11 cellular contexts compared by ENCODE assay signal in the genomic region with DNA sequence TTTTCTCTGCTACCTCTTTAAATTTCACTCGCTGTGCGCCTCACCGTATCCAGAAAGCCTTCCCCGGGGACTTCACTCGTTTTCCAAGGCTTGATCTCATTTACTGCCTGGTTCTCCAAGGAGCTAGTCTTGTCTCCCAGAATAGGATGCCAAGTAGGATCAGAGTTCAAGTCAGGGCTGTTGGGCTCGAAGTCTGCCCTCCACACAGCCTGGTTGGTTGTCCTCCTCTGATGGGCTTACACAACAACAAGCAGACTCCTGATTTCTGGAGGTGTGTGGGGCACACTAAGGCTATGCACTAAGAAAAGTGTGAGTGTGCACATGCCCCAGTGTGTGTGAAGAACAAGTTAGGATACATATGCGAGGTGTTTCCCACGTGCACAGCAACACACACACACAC. TPM values are rescaled to one million over a fixed set of nuclear protein-coding genes. Genes with fewer than 3 reads are reported as not detected.
DNase-seq lines count a peak whose midpoint lies in the region; ATAC-seq and TF ChIP-seq lines count a peak whose summit lies in the region.
"Had no signal": no experiment of that assay in that cellular context is flagged by ENCODE, and none has a peak within 500 bp of the region (broad histone marks: within the 10 kb centered on the region; RNA-seq: fewer than 3 reads in every experiment).

No MANE protein-coding gene starts in this region.

- H3K4me1 ChIP-seq in body of pancreas (peaks cover 57% of the 10 kb centered on the region), subcutaneous abdominal adipose tissue (ENCODE audit: control insufficient read depth in 5 of 5, insufficient read depth in 5 of 5, low read length in 5 of 5) (peaks cover 27 to 75% (median 66%) of the 10 kb centered on the region in 5 donors)

- H3K4me3 ChIP-seq in body of pancreas (no peak overlapping the region), subcutaneous abdominal adipose tissue (ENCODE audit: low read depth in 1 of 5, low read length in 5 of 5) (peak overlapping the region in 2 of 5 donors; percentile 1 to 23), H7 (ENCODE audit: insufficient read depth, low read depth, low read length) (no peak overlapping the region)

- DNase-seq in NCI-H2171 treated with DMSO at 0.1 percent for 48 hours (lab: John Stamatoyannopoulos, UW) = peak; percentile 0
- no peak for DNase-seq in NCI-H2171 (lab: John Stamatoyannopoulos, UW)
- DNase-seq in body of pancreas = no peak
- peak; percentile 14 for DNase-seq in left kidney (ENCODE audit: low read depth, low spot score)
- DNase-seq in H7 = no peak
- no peak for DNase-seq in GF-D8 (lab: John Stamatoyannopoulos, UW)
- DNase-seq: NCI-H2081 treated with DMSO at 0.1 percent for 48 hours had no signal

- no peak for TF ChIP-seq POLR2A in body of pancreas (IDR thresholded peaks at IDR 0.05)

- no peaks in the 10 kb centered on the region for H3K27me3 ChIP-seq in body of pancreas
- H3K27me3 ChIP-seq in subcutaneous abdominal adipose tissue (ENCODE audit: control insufficient read depth in 5 of 5, insufficient read depth in 4 of 5, low read length in 5 of 5) = no peaks in the 10 kb centered on the region
- H3K27me3 ChIP-seq in H7 (ENCODE audit: control insufficient read depth, insufficient read depth, low read length) = no peaks in the 10 kb centered on the region

- WGBS in body of pancreas, 2 donors = 33 to 43% methylated on average over 8 of the region's 8 CpGs

- H3K9me3 ChIP-seq in body of pancreas (no peaks in the 10 kb centered on the region), subcutaneous abdominal adipose tissue (ENCODE audit: control insufficient read depth in 5 of 5, low read length in 5 of 5) (no peaks in the 10 kb centered on the region)

- ATAC-seq in body of pancreas (peak; percentile 13), HG03175 (IDR thresholded peaks at IDR 0.05; ENCODE audit: unreplicated experiment) (no peak)

- no peaks in the 10 kb centered on the region for H3K36me3 ChIP-seq in body of pancreas (replicated peaks in 1 of 2; ENCODE audit: insufficient read depth in 1 of 2, low read depth in 2 of 2)
- peaks cover 0 to 12% (median 2%) of the 10 kb centered on the region in 5 donors for H3K36me3 ChIP-seq in subcutaneous abdominal adipose tissue (ENCODE audit: control insufficient read depth in 5 of 5, insufficient read depth in 5 of 5, low read length in 5 of 5)
- no peaks in the 10 kb centered on the region for H3K36me3 ChIP-seq in H7 (replicated peaks; ENCODE audit: control insufficient read depth, insufficient read depth, low read length)

- no peak for TF ChIP-seq CTCF in body of pancreas (IDR thresholded peaks at IDR 0.05)

- H3K27ac ChIP-seq in body of pancreas (peak overlapping the region; percentile 75 to 82 (median 79)), subcutaneous abdominal adipose tissue (ENCODE audit: low read depth, low read length) (peak overlapping the region; percentile 98)
- H3K27ac ChIP-seq: 22Rv1, VCaP had no signal

- peak overlapping the region; percentile 35 to 77 (median 71) for H3K9ac ChIP-seq in subcutaneous abdominal adipose tissue (ENCODE audit: low read length in 5 of 5)

- intact Hi-C loops in body of pancreas (cut with DNase I) = no loop called here

RNA-seq across cellular contexts. Expression of gene TNIP1, which starts 14.0 kb away (rescaled TPM):
- 100 to 1,000 TPM in 1 of 2 donors, 10 to 100 TPM in 1; 89.3 to 111 TPM for total RNA-seq in body of pancreas
- 27.3 and 38.6 TPM in 2 replicates for total RNA-seq in H7 (2014; rRNA removed; shearing (Covaris generic))

Comparison
In these comparisons a context has a peak if more than half of its experiments do, and no peak if none do; other contexts are left out.
1. DNase-seq: peak in NCI-H2171 treated with DMSO at 0.1 percent for 48 hours (single experiment) and left kidney (single experiment); none in NCI-H2171 (single experiment), body of pancreas (0 of 4), H7 (single experiment) and GF-D8 (single experiment).